ENCODE assay signal across 8 cellular contexts in the genomic region with DNA sequence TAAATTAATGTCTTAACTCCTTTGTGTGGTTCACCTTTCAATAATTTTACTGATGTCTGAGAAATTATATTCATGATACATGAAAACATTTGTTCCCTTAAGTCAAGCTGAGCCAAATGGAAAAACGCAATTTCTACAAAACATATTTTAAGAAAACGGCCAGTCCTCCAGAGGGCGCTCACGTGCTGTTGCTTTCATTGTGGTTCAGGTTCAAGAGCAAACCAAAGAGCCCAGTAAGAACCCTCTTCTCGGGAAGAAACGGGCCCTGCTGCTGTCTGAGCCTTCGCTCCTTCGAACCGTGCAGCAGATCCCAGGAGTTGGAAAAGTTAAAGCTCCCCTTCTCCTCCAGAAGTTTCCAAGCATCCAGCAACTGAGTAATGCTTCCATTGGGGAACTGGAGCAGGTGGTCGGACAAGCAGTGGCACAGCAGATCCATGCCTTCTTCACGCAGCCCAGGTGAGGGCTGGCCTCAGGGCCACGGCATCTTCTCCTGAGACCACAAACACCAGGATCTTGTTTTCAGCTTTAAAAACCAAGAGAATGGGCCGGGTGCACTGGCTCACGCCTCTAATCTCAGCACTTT. TPM values are rescaled to one million over a fixed set of nuclear protein-coding genes. Genes with fewer than 3 reads are reported as not detected.
DNase-seq lines count a peak whose midpoint lies in the region; ATAC-seq lines count a peak whose summit lies in the region.

No MANE protein-coding gene starts in this region.

- intact Hi-C loops in activated CD4-positive, alpha-beta T cell treated with anti-CD3 and anti-CD28 coated beads, Interleukin-2, amount 10 ng/mL, durations not matched to agents 24 days and 14 days (cut with micrococcal nuclease) = loop anchor here (1.0 to 10.0 kb wide), 2 partner anchors 143 to 398 kb away; a partner anchor contains a TSS

- H4K20me1 ChIP-seq in GM23248 (ENCODE audit: insufficient read depth) = no peaks in the 10 kb centered on the region

- H3K27me3 Mint-ChIP-seq in activated CD4-positive, alpha-beta T cell treated with anti-CD3 and anti-CD28 coated beads, Interleukin-2, amount 10 ng/mL, durations not matched to agents 24 days and 14 days = no peaks in the 10 kb centered on the region

- WGBS in GM23248 (ENCODE audit: low coverage in 1 of 2, low lambda C conversion rate in 2 of 2, missing lambda C conversion rate in 2 of 2), 2 experiments = 45 to 48% methylated on average over 14 of the region's 14 CpGs

- no peaks in the 10 kb centered on the region for H3K27me3 ChIP-seq in GM23248 (replicated peaks; ENCODE audit: insufficient read depth)

- H3K4me1 ChIP-seq in GM23248 (ENCODE audit: insufficient read depth) = no peaks in the 10 kb centered on the region

- H3K27ac Mint-ChIP-seq in activated CD4-positive, alpha-beta T cell treated with anti-CD3 and anti-CD28 coated beads, Interleukin-2, amount 10 ng/mL, durations not matched to agents 24 days and 14 days = no peak overlapping the region

- H3K9me2 ChIP-seq in GM23248 (ENCODE audit: insufficient read depth) = no peaks in the 10 kb centered on the region

- peak; percentile 64 for DNase-seq in AG08396 (ENCODE audit: low spot score)
- DNase-seq in GM23248 = peak; percentile 67
- DNase-seq in NCI-H446 treated with DMSO at 0.1 percent for 48 hours (lab: John Stamatoyannopoulos, UW) = peak; percentile 37
- DNase-seq in activated CD4-positive, alpha-beta T cell treated with anti-CD3 and anti-CD28 coated beads, Interleukin-2, amount 10 ng/mL, durations not matched to agents 24 days and 14 days = peak; percentile 93
- peak; percentile 50 to 71 for DNase-seq in dermis microvascular lymphatic vessel endothelial cell (ENCODE audit: low read depth in 2 of 2)
- peak; percentile 73 to 82 for DNase-seq in lung microvascular endothelial cell (ENCODE audit: low read depth in 2 of 2)
- DNase-seq in stimulated activated CD8-positive, alpha-beta memory T cell treated with anti-CD3 and anti-CD28 coated beads, Interleukin-15, amount 100 ng/mL, for 4 hours (ENCODE audit: low read depth in 2 of 2) = peak; percentile 8 to 20

- H3K4me2 ChIP-seq in GM23248 (ENCODE audit: unreplicated experiment) = no peak overlapping the region

- H3K9me3 Mint-ChIP-seq in activated CD4-positive, alpha-beta T cell treated with anti-CD3 and anti-CD28 coated beads, Interleukin-2, amount 10 ng/mL, durations not matched to agents 24 days and 14 days = no peaks in the 10 kb centered on the region

- no peak overlapping the region for H3K4me3 Mint-ChIP-seq in activated CD4-positive, alpha-beta T cell treated with anti-CD3 and anti-CD28 coated beads, Interleukin-2, amount 10 ng/mL, durations not matched to agents 24 days and 14 days

- no peaks in the 10 kb centered on the region for H3F3A ChIP-seq in GM23248 (ENCODE audit: insufficient read depth)

- no peak overlapping the region for H3K4me3 ChIP-seq in GM23248

- no peak overlapping the region for H2AFZ ChIP-seq in GM23248

- no peak overlapping the region for H3K27ac ChIP-seq in GM23248

- no peaks in the 10 kb centered on the region for H3K36me3 ChIP-seq in GM23248 (ENCODE audit: low read depth)

- in situ Hi-C loops in GM23248 (cut with MboI) = loop anchor here (10.0 kb wide), 1 partner anchor 138 kb away; no protein-coding TSS in a partner anchor

- H3K9ac ChIP-seq in GM23248 = no peak overlapping the region

- ATAC-seq in GM21447 (IDR thresholded peaks at IDR 0.05; ENCODE audit: unreplicated experiment) = no peak

- no peaks in the 10 kb centered on the region for H3K9me3 ChIP-seq in GM23248 (ENCODE audit: low read depth)

- H3K79me2 ChIP-seq in GM23248 (ENCODE audit: insufficient read depth) = peaks cover 4% of the 10 kb centered on the region

- peaks cover 7% of the 10 kb centered on the region for H3K36me3 Mint-ChIP-seq in activated CD4-positive, alpha-beta T cell treated with anti-CD3 and anti-CD28 coated beads, Interleukin-2, amount 10 ng/mL, durations not matched to agents 24 days and 14 days (ENCODE audit: low read depth)

- H3K4me1 Mint-ChIP-seq in activated CD4-positive, alpha-beta T cell treated with anti-CD3 and anti-CD28 coated beads, Interleukin-2, amount 10 ng/mL, durations not matched to agents 24 days and 14 days = peaks cover 12% of the 10 kb centered on the region

RNA-seq across cellular contexts. Expression of a gene that starts 4.3 kb away (rescaled TPM):
- 1.3 and 2.4 TPM in 2 replicates for total RNA-seq in GM23248 (2014; rRNA removed; shearing (Covaris generic))
- 3.1 and 5.8 TPM in 2 replicates for polyA plus RNA-seq in GM23248 (2016; fragmentation: Nextera tagmentation; extraction: Ambion mirVana)
- 10.0 and 10.1 TPM in 2 replicates for total RNA-seq in activated CD4-positive, alpha-beta T cell treated with anti-CD3 and anti-CD28 coated beads, Interleukin-2, amount 10 ng/mL, durations not matched to agents 24 days and 14 days
- total RNA-seq in dermis microvascular lymphatic vessel endothelial cell = 1.8 and 2.0 TPM in 2 replicates
- total RNA-seq in lung microvascular endothelial cell = 1.2 and 1.5 TPM in 2 replicates

RNA-seq across cellular contexts. Expression of a gene that starts 4.6 kb away (rescaled TPM):
- 11.5 and 17.1 TPM in 2 replicates for total RNA-seq in GM23248 (2014; rRNA removed; shearing (Covaris generic))
- polyA plus RNA-seq in GM23248 (2016; fragmentation: Nextera tagmentation; extraction: Ambion mirVana) = 30.1 and 30.5 TPM in 2 replicates
- 16.9 and 17.6 TPM in 2 replicates for total RNA-seq in activated CD4-positive, alpha-beta T cell treated with anti-CD3 and anti-CD28 coated beads, Interleukin-2, amount 10 ng/mL, durations not matched to agents 24 days and 14 days
- total RNA-seq in dermis microvascular lymphatic vessel endothelial cell (5.6 and 6.7 TPM in 2 replicates), lung microvascular endothelial cell (4.4 and 6.3 TPM in 2 replicates)

Comparison
In these comparisons a context has a peak if more than half of its experiments do, and no peak if none do; other contexts are left out.
1. DNase-seq: peak in every context shown above with its lines; median percentile 93 in activated CD4-positive, alpha-beta T cell treated with anti-CD3 and anti-CD28 coated beads, Interleukin-2, amount 10 ng/mL, durations not matched to agents 24 days and 14 days; 78 in lung microvascular endothelial cell; 67 in GM23248; 64 in AG08396; 60 in dermis microvascular lymphatic vessel endothelial cell; 37 in NCI-H446 treated with DMSO at 0.1 percent for 48 hours; 14 in stimulated activated CD8-positive, alpha-beta memory T cell treated with anti-CD3 and anti-CD28 coated beads, Interleukin-15, amount 100 ng/mL, for 4 hours.